17 cellular contexts compared by ENCODE assay signal in the genomic region with DNA sequence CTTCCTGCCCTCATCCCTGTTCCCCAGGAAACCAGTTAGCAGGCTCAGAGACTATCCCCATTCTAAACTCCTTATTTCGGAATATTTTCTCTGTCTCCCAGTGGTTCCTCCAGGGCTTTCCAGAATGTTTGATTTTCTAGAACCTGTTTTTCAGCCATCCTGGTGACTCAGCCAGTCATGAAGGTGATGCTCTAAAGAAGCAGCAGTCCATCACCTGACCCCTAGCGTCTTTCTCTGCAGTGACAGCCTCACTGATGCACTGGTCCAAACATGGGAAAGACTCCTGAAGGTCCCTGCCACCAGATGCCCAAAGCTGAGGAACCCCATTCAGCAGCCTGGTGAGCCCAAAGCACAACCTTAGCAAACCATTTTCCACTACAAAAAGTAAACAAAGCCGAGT.
"Had no signal": no experiment of that assay in that cellular context is flagged by ENCODE, and none has a peak within 500 bp of the region (broad histone marks: within the 10 kb centered on the region; RNA-seq: fewer than 3 reads in every experiment).

No MANE protein-coding gene starts in this region.

- H3K4me3 ChIP-seq: left ventricle myocardium inferior, right atrium auricular region, thyroid gland had no signal

- H3K27ac ChIP-seq: left ventricle myocardium inferior, right atrium auricular region, thyroid gland had no signal

- ATAC-seq: activated CD4-positive, alpha-beta T cell treated with anti-CD3 and anti-CD28 coated beads for 36 hours; activated naive CD4-positive, alpha-beta T cell treated with anti-CD3 and anti-CD28 coated beads, Interleukin-2, amount 50 U/mL, for 72 hours; WTC11 had no signal

- H3K36me3 Mint-ChIP-seq: activated naive CD4-positive, alpha-beta T cell treated with anti-CD3 and anti-CD28 coated beads, Interleukin-2, amount 50 U/mL, for 72 hours; WTC11 had no signal

- H3K9me3 Mint-ChIP-seq: activated naive CD4-positive, alpha-beta T cell treated with anti-CD3 and anti-CD28 coated beads, Interleukin-2, amount 50 U/mL, for 72 hours; WTC11 had no signal

- H3K36me3 ChIP-seq: left ventricle myocardium inferior, right atrium auricular region, thyroid gland had no signal

- DNase-seq: activated CD4-positive, alpha-beta T cell treated with anti-CD3 and anti-CD28 coated beads for 36 hours; activated CD4-positive, alpha-beta T cell treated with anti-CD3 and anti-CD28 coated beads, Interleukin-2, amount 50 U/mL, for 48 hours; activated gamma-delta T cell; dermis blood vessel endothelial cell; effector memory CD4-positive, alpha-beta T cell; foreskin melanocyte; kidney glomerular epithelial cell; left ventricle myocardium inferior; stimulated activated CD4-positive, alpha-beta T cell treated with anti-CD3 and anti-CD28 coated beads, Interleukin-12 subunit alpha, Interleukin-12 subunit beta, amount 100 ng/mL, for 4 hours; stimulated activated CD4-positive, alpha-beta T cell treated with anti-CD3 and anti-CD28 coated beads, Interleukin-1b, Interleukin-23, amount 100 ng/mL, for 48 hours; stimulated activated CD8-positive, alpha-beta memory T cell treated with anti-CD3 and anti-CD28 coated beads, Interleukin-4, amount 100 ng/mL, for 48 hours; stimulated activated naive CD4-positive, alpha-beta T cell; thyroid gland had no signal

- H3K4me3 Mint-ChIP-seq: activated CD4-positive, alpha-beta T cell treated with anti-CD3 and anti-CD28 coated beads for 36 hours; WTC11 had no signal

- H3K27me3 Mint-ChIP-seq: progenitor cell of endocrine pancreas had no signal

- H3K27me3 ChIP-seq: right atrium auricular region, thyroid gland had no signal

- H3K27ac Mint-ChIP-seq: activated CD4-positive, alpha-beta T cell treated with anti-CD3 and anti-CD28 coated beads for 36 hours; activated naive CD4-positive, alpha-beta T cell treated with anti-CD3 and anti-CD28 coated beads, Interleukin-2, amount 50 U/mL, for 72 hours; progenitor cell of endocrine pancreas; WTC11 had no signal

- H3K4me1 Mint-ChIP-seq: activated CD4-positive, alpha-beta T cell treated with anti-CD3 and anti-CD28 coated beads for 36 hours had no signal

- H3K4me1 ChIP-seq: left ventricle myocardium inferior, right atrium auricular region, thyroid gland had no signal
